ENCODE assay signal across 8 cellular contexts in genomic region chr15:85381850-85382751, GRCh38.
DNase-seq lines count a peak whose midpoint lies in the region; TF ChIP-seq lines count a peak whose summit lies in the region.

No MANE protein-coding gene starts in this region.

- peak overlapping the region; percentile 68 for H3K9ac ChIP-seq in SK-N-MC (ENCODE audit: insufficient read length)

- no peak overlapping the region for H3K27ac ChIP-seq in SK-N-MC

- peaks cover 4% of the 10 kb centered on the region; the same call in 1 of the 2 replicates for H3K36me3 ChIP-seq in SK-N-MC (ENCODE audit: insufficient read depth, low read length)

- DNase-seq in GM13977 (ENCODE audit: low spot score), result peak; percentile 26
- DNase-seq in SK-N-MC (ENCODE audit: low read depth, low spot score), result no peak
- peak; percentile 56 for DNase-seq in fibroblast of mammary gland (ENCODE audit: low read depth)
- DNase-seq in skeletal muscle cell (ENCODE audit: low read depth), result no peak
- no peak for DNase-seq in stimulated activated CD4-positive, alpha-beta T cell treated with anti-CD3 and anti-CD28 coated beads, Interleukin-1b, Interleukin-23, amount 100 ng/mL, for 48 hours
- no peak for DNase-seq in GM13976 (ENCODE audit: low spot score)
- no peak for DNase-seq in NCI-H345 treated with DMSO at 0.1 percent for 48 hours (lab: John Stamatoyannopoulos, UW; ENCODE audit: unreplicated experiment)
- DNase-seq in stimulated activated CD8-positive, alpha-beta memory T cell treated with anti-CD3 and anti-CD28 coated beads, Interleukin-4, amount 100 ng/mL, for 48 hours, result no peak

- peak overlapping the region; percentile 88 for H3K4me3 ChIP-seq in SK-N-MC
- peak overlapping the region; percentile 72 for H3K4me3 ChIP-seq in fibroblast of mammary gland (ENCODE audit: control insufficient read depth, low read depth, low read length)
- peak overlapping the region; percentile 71 for H3K4me3 ChIP-seq in skeletal muscle cell (ENCODE audit: low read depth, low read length)

- TF ChIP-seq CTCF in GM13977 (IDR thresholded peaks at IDR 0.05; ENCODE audit: extremely low read depth, insufficient read depth, missing control alignments) (no peak), fibroblast of mammary gland (conservative IDR thresholded peaks at IDR 0.05; ENCODE audit: control insufficient read depth, insufficient read depth, low read depth, low read length) (no peak), GM13976 (IDR thresholded peaks at IDR 0.05; ENCODE audit: borderline replicate concordance, control extremely low read depth, extremely low read depth, insufficient read depth, missing control alignments) (no peak)

- in situ Hi-C loops in GM13977 (cut with MboI; ENCODE audit: low pct_unique_long_range_greater_than_20kb, low sequenced_read_pairs, unreplicated experiment) (no loop called here), GM13976 (cut with MboI; ENCODE audit: low sequenced_read_pairs, unreplicated experiment) (no loop called here)

- H3K9me3 ChIP-seq in SK-N-MC (ENCODE audit: low read depth, low read length), result no peaks in the 10 kb centered on the region

Comparison
In these comparisons a context has a peak if more than half of its experiments do, and no peak if none do; other contexts are left out.
1. DNase-seq: peak in GM13977 (single experiment) and fibroblast of mammary gland (single experiment); none in SK-N-MC (single experiment), skeletal muscle cell (single experiment), stimulated activated CD4-positive, alpha-beta T cell treated with anti-CD3 and anti-CD28 coated beads, Interleukin-1b, Interleukin-23, amount 100 ng/mL, for 48 hours (single experiment), GM13976 (single experiment), NCI-H345 treated with DMSO at 0.1 percent for 48 hours (single experiment) and stimulated activated CD8-positive, alpha-beta memory T cell treated with anti-CD3 and anti-CD28 coated beads, Interleukin-4, amount 100 ng/mL, for 48 hours (single experiment).
2. Peak in every context shown above with its lines, with median percentiles within 50 percentile points of each other: H3K4me3 ChIP-seq.